In genomic region chr3:133568294-133569014, GRCh38 we compare ENCODE assay signal across 15 cellular contexts. TPM values are rescaled to one million over a fixed set of nuclear protein-coding genes. Genes with fewer than 3 reads are reported as not detected.
A peak's percentile ranks its signal among the peaks of the same experiment; 100 is the strongest.
DNase-seq lines count a peak whose midpoint lies in the region; ATAC-seq and TF ChIP-seq lines count a peak whose summit lies in the region.
"Had no signal": no experiment of that assay in that cellular context is flagged by ENCODE, and none has a peak within 500 bp of the region (broad histone marks: within the 10 kb centered on the region; RNA-seq: fewer than 3 reads in every experiment).

No MANE protein-coding gene starts in this region.

- intact Hi-C loops in psoas muscle (cut with DNase I) (no loop called here), spleen (cut with DNase I; ENCODE audit: low total_unique reads) (no loop called here)

- H3K36me3 ChIP-seq in psoas muscle (ENCODE audit: insufficient read depth in 1 of 2, low read depth in 1 of 2) = no peaks in the 10 kb centered on the region
- H3K36me3 ChIP-seq in spleen = no peaks in the 10 kb centered on the region

- H3K4me1 ChIP-seq in psoas muscle (no peaks in the 10 kb centered on the region), spleen (peaks cover 8 to 56% (median 28%) of the 10 kb centered on the region in 6 donors)

- WGBS in psoas muscle, 3 donors = 42 to 58% (median 45%) methylated on average over 8 of the region's 8 CpGs
- 71 to 77% (median 74%) methylated on average over 8 of the region's 8 CpGs for WGBS in spleen, 5 donors

- DNase-seq in activated CD8-positive, alpha-beta memory T cell treated with anti-CD3 and anti-CD28 coated beads, Interleukin-2, amount 10 ng/mL, durations not matched to agents 7 days and 5 days = peak; percentile 34
- no peak for DNase-seq in activated CD8-positive, alpha-beta memory T cell treated with anti-CD3 and anti-CD28 coated beads for 24 hours
- DNase-seq in amniotic epithelial cell (ENCODE audit: low read depth) (peak; percentile 92), glomerular visceral epithelial cell (ENCODE audit: extremely low spot score) (peak; percentile 95), type B pancreatic cell (ENCODE audit: extremely low spot score, unreplicated experiment) (no peak), NCI-H1436 treated with DMSO at 0.1 percent for 48 hours (lab: John Stamatoyannopoulos, UW) (no peak), psoas muscle (no peak), spleen (no peak)
- DNase-seq: activated CD8-positive, alpha-beta memory T cell treated with anti-CD3 and anti-CD28 coated beads, Interleukin-2, amount 50 U/mL, for 4 hours; GDM1; naive thymus-derived CD4-positive, alpha-beta T cell; NCI-H1105 treated with DMSO at 0.1 percent for 48 hours; stimulated activated naive CD8-positive, alpha-beta T cell treated with anti-CD3 and anti-CD28 coated beads, Interleukin-15, Interleukin-2, amounts not matched to agents 100 U/mL and 50 U/mL, for 24 hours had no signal

- no peaks in the 10 kb centered on the region for H3K9me3 Mint-ChIP-seq in activated CD8-positive, alpha-beta memory T cell treated with anti-CD3 and anti-CD28 coated beads, Interleukin-2, amount 10 ng/mL, durations not matched to agents 7 days and 5 days (ENCODE audit: low read depth)
- H3K9me3 Mint-ChIP-seq in type B pancreatic cell = no peaks in the 10 kb centered on the region
- H3K9me3 Mint-ChIP-seq: central memory CD8-positive, alpha-beta T cell had no signal

- H3K4me3 ChIP-seq in psoas muscle (no peak overlapping the region), spleen (no peak overlapping the region)

- no peak for ATAC-seq in activated CD8-positive, alpha-beta memory T cell treated with anti-CD3 and anti-CD28 coated beads, Interleukin-2, amount 10 ng/mL, durations not matched to agents 7 days and 5 days
- no peak for ATAC-seq in psoas muscle
- ATAC-seq: naive thymus-derived CD4-positive, alpha-beta T cell; stimulated activated naive CD8-positive, alpha-beta T cell treated with anti-CD3 and anti-CD28 coated beads, Interleukin-15, Interleukin-2, amounts not matched to agents 100 U/mL and 50 U/mL, for 24 hours had no signal

- no peak for TF ChIP-seq POLR2A in spleen (IDR thresholded peaks at IDR 0.05)

- peaks cover 20% of the 10 kb centered on the region for H3K4me1 Mint-ChIP-seq in activated CD8-positive, alpha-beta memory T cell treated with anti-CD3 and anti-CD28 coated beads, Interleukin-2, amount 10 ng/mL, durations not matched to agents 7 days and 5 days
- H3K4me1 Mint-ChIP-seq in type B pancreatic cell (ENCODE audit: unreplicated experiment) = peaks cover 22% of the 10 kb centered on the region

- H3K27me3 ChIP-seq in psoas muscle (ENCODE audit: insufficient read depth in 3 of 3, low read length in 2 of 3) = no peaks in the 10 kb centered on the region
- H3K27me3 ChIP-seq in spleen (replicated peaks in 1 of 7) = no peaks in the 10 kb centered on the region

- TF ChIP-seq CTCF in type B pancreatic cell (conservative IDR thresholded peaks at IDR 0.05) (no peak), psoas muscle (IDR thresholded peaks at IDR 0.05) (no peak), spleen (IDR thresholded peaks at IDR 0.05 in 8 of 11, conservative IDR thresholded peaks at IDR 0.05 in 3 of 11) (no peak)

- H3K4me3 Mint-ChIP-seq in activated CD8-positive, alpha-beta memory T cell treated with anti-CD3 and anti-CD28 coated beads, Interleukin-2, amount 10 ng/mL, durations not matched to agents 7 days and 5 days = no peak overlapping the region
- H3K4me3 Mint-ChIP-seq in type B pancreatic cell = no peak overlapping the region
- H3K4me3 Mint-ChIP-seq: central memory CD8-positive, alpha-beta T cell; naive thymus-derived CD4-positive, alpha-beta T cell had no signal

- H3K36me3 Mint-ChIP-seq in activated CD8-positive, alpha-beta memory T cell treated with anti-CD3 and anti-CD28 coated beads, Interleukin-2, amount 10 ng/mL, durations not matched to agents 7 days and 5 days = no peaks in the 10 kb centered on the region
- no peaks in the 10 kb centered on the region for H3K36me3 Mint-ChIP-seq in type B pancreatic cell
- H3K36me3 Mint-ChIP-seq: naive thymus-derived CD4-positive, alpha-beta T cell had no signal

- H3K27ac ChIP-seq in psoas muscle = no peak overlapping the region
- peak overlapping the region in 1 of 8 donors; percentile 95 for H3K27ac ChIP-seq in spleen
- H3K27ac ChIP-seq: 22Rv1 had no signal

- CTCF ChIA-PET in activated CD8-positive, alpha-beta memory T cell treated with anti-CD3 and anti-CD28 coated beads, Interleukin-2, amount 10 ng/mL, durations not matched to agents 7 days and 5 days (lab: Charles Lee) = interaction anchor here (1.0 kb wide), 1 partner anchor 51 kb away, joined by 4 read pairs; no protein-coding TSS in a partner anchor

- no peak overlapping the region for H3K27ac Mint-ChIP-seq in activated CD8-positive, alpha-beta memory T cell treated with anti-CD3 and anti-CD28 coated beads, Interleukin-2, amount 10 ng/mL, durations not matched to agents 7 days and 5 days
- H3K27ac Mint-ChIP-seq in type B pancreatic cell = peak overlapping the region; percentile 47

- no peaks in the 10 kb centered on the region for H3K27me3 Mint-ChIP-seq in activated CD8-positive, alpha-beta memory T cell treated with anti-CD3 and anti-CD28 coated beads, Interleukin-2, amount 10 ng/mL, durations not matched to agents 7 days and 5 days
- peaks cover 6% of the 10 kb centered on the region for H3K27me3 Mint-ChIP-seq in type B pancreatic cell
- H3K27me3 Mint-ChIP-seq: central memory CD8-positive, alpha-beta T cell had no signal

- no peaks in the 10 kb centered on the region for H3K9me3 ChIP-seq in psoas muscle
- H3K9me3 ChIP-seq in spleen = no peaks in the 10 kb centered on the region

RNA-seq across cellular contexts. Expression of gene CDV3, which starts 5.0 kb away (rescaled TPM):
- total RNA-seq in activated CD8-positive, alpha-beta memory T cell treated with anti-CD3 and anti-CD28 coated beads, Interleukin-2, amount 10 ng/mL, durations not matched to agents 7 days and 5 days = 100 to 1,000 TPM; 193 to 263 TPM
- 153 and 162 TPM in 2 replicates for total RNA-seq in type B pancreatic cell (ENCODE audit: low replicate concordance)
- total RNA-seq in psoas muscle = 100 to 1,000 TPM; 238 to 444 (median 343) TPM
- polyA plus RNA-seq in psoas muscle = 100 to 1,000 TPM; 175 to 394 (median 291) TPM
- total RNA-seq in spleen = 100 to 1,000 TPM; 190 to 253 (median 218) TPM
- 100 to 1,000 TPM in 1 of 3 donors, 10 to 100 TPM in 2; 68.1 to 125 (median 91.2) TPM for polyA plus RNA-seq in spleen

Comparison
In these comparisons a context has a peak if more than half of its experiments do, and no peak if none do; other contexts are left out.
1. DNase-seq: peak in activated CD8-positive, alpha-beta memory T cell treated with anti-CD3 and anti-CD28 coated beads, Interleukin-2, amount 10 ng/mL, durations not matched to agents 7 days and 5 days (single experiment), amniotic epithelial cell (single experiment) and glomerular visceral epithelial cell (single experiment); none in activated CD8-positive, alpha-beta memory T cell treated with anti-CD3 and anti-CD28 coated beads for 24 hours (single experiment), type B pancreatic cell (single experiment), NCI-H1436 treated with DMSO at 0.1 percent for 48 hours (single experiment), psoas muscle (0 of 2) and spleen (single experiment).